ENCODE assay signal across 1 cellular context in genomic region chr5:149664083-149664482, GRCh38.
TF ChIP-seq lines count a peak whose summit lies in the region.

No MANE protein-coding gene starts in this region.

TF ChIP-seq in K562, 482 proteins besides CTCF, POLR2A, EP300 and RAD21 (continued from another document):
- peak; percentile 84 for TF ChIP-seq ZBTB40 (IDR thresholded peaks at IDR 0.05)
- TF ChIP-seq ZBTB40 (CRISPR knock-in tag; IDR thresholded peaks at IDR 0.05), result no peak
- TF ChIP-seq STAT5A (IDR thresholded peaks at IDR 0.05; ENCODE audit: borderline replicate concordance, low read length), result no peak
- TF ChIP-seq NFIX (CRISPR knock-in tag; IDR thresholded peaks at IDR 0.05; ENCODE audit: low read depth), result no peak
- TF ChIP-seq RERE (CRISPR knock-in tag; IDR thresholded peaks at IDR 0.05; ENCODE audit: borderline replicate concordance), result no peak
